Comparison of ENCODE assay signal across 13 cellular contexts in genomic region chr5:150492621-150493020, GRCh38. TPM values are rescaled to one million over a fixed set of nuclear protein-coding genes. Genes with fewer than 3 reads are reported as not detected.
DNase-seq lines count a peak whose midpoint lies in the region; ATAC-seq and TF ChIP-seq lines count a peak whose summit lies in the region.
"Had no signal": no experiment of that assay in that cellular context is flagged by ENCODE, and none has a peak within 500 bp of the region (broad histone marks: within the 10 kb centered on the region; RNA-seq: fewer than 3 reads in every experiment).

No MANE protein-coding gene starts in this region.

- H3K27ac ChIP-seq in SJSA1 = no peak overlapping the region
- peak overlapping the region; percentile 53 for H3K27ac ChIP-seq in psoas muscle

- peak; percentile 81 for DNase-seq in Caki2 (ENCODE audit: low read depth)
- DNase-seq in SJSA1 (ENCODE audit: low read depth in 1 of 2, low spot score in 2 of 2) = peak; percentile 47 to 71
- DNase-seq in fibroblast of gingiva (ENCODE audit: low read depth) = peak; percentile 60
- DNase-seq in psoas muscle = peak in 1 of 2 donors; percentile 46
- DNase-seq in DMS53 treated with DMSO at 0.1 percent for 48 hours (lab: John Stamatoyannopoulos, UW; ENCODE audit: unreplicated experiment) = no peak
- DNase-seq in NK-92 (lab: John Stamatoyannopoulos, UW; ENCODE audit: unreplicated experiment) = no peak
- DNase-seq: activated B cell treated with CpG ODN at 0.5 μM for 24 hours; activated naive CD4-positive, alpha-beta T cell treated with anti-CD3 and anti-CD28 coated beads, Interleukin-2, amount 50 U/mL, for 16 hours; naive thymus-derived CD4-positive, alpha-beta T cell; NCI-H2227 treated with DMSO at 0.1 percent for 48 hours had no signal

- H3K27me3 ChIP-seq in SJSA1 (replicated peaks) = no peaks in the 10 kb centered on the region
- H3K27me3 ChIP-seq in psoas muscle (ENCODE audit: insufficient read depth in 3 of 3, low read length in 2 of 3) = no peaks in the 10 kb centered on the region

- in situ Hi-C loops in Caki2 (cut with HindIII; ENCODE audit: low pct_unique_long_range_greater_than_20kb, low sequenced_read_pairs) = no loop called here

- ATAC-seq in psoas muscle (peak; percentile 21 to 53 (median 30)), HG03378 (IDR thresholded peaks at IDR 0.05; ENCODE audit: unreplicated experiment) (no peak), GM18517 (IDR thresholded peaks at IDR 0.05; ENCODE audit: unreplicated experiment) (no peak)
- ATAC-seq: naive thymus-derived CD4-positive, alpha-beta T cell had no signal

- TF ChIP-seq CTCF in psoas muscle (IDR thresholded peaks at IDR 0.05) = no peak

- H3K4me3 ChIP-seq in SJSA1 (no peak overlapping the region), psoas muscle (no peak overlapping the region)
- H3K4me3 ChIP-seq: HAP-1 had no signal

- peaks cover 67% of the 10 kb centered on the region for H3K4me1 ChIP-seq in SJSA1 (replicated peaks)
- peaks cover 67% of the 10 kb centered on the region for H3K4me1 ChIP-seq in psoas muscle

- no peaks in the 10 kb centered on the region for H3K9me3 ChIP-seq in SJSA1 (replicated peaks)
- H3K9me3 ChIP-seq in psoas muscle = no peaks in the 10 kb centered on the region
- H3K9me3 ChIP-seq: HAP-1 had no signal

- WGBS in psoas muscle, 3 donors = 62 to 78% (median 68%) methylated on average over 6 of the region's 6 CpGs

- H3K36me3 ChIP-seq in SJSA1 (peaks cover 39% of the 10 kb centered on the region), psoas muscle (ENCODE audit: insufficient read depth in 1 of 2, low read depth in 1 of 2) (peaks cover 0 to 13% of the 10 kb centered on the region in 2 donors)

- intact Hi-C loops in psoas muscle (cut with DNase I) = loop anchor here in 1 of 2 donors (5.0 kb wide), 1 partner anchor 45 kb away; no protein-coding TSS in a partner anchor

RNA-seq across cellular contexts. Expression of gene NDST1, which starts 15.3 kb away (rescaled TPM):
- total RNA-seq in Caki2 (2014; rRNA removed; shearing (Covaris generic); ENCODE audit: low replicate concordance) = 42.3 and 58.2 TPM in 2 replicates
- 65.0 and 87.8 TPM in 2 replicates for total RNA-seq in SJSA1 (2014; rRNA removed; shearing (Covaris generic))
- total RNA-seq in psoas muscle = 10 to 100 TPM; 30.1 to 40.2 (median 36.6) TPM
- polyA plus RNA-seq in psoas muscle = 10 to 100 TPM; 11.0 to 22.5 (median 13.2) TPM

RNA-seq across cellular contexts. Expression of gene RPS14, which starts 43.1 kb away (rescaled TPM):
- total RNA-seq in Caki2 (2014; rRNA removed; shearing (Covaris generic); ENCODE audit: low replicate concordance) = 3,085 and 3,454 TPM in 2 replicates
- 2,445 and 3,427 TPM in 2 replicates for total RNA-seq in SJSA1 (2014; rRNA removed; shearing (Covaris generic))
- total RNA-seq in psoas muscle = 1,000 to 10,000 TPM in 3 of 4 donors, 100 to 1,000 TPM in 1; 977 to 1,443 (median 1,285) TPM
- 1,000 to 10,000 TPM; 1,999 to 3,049 (median 2,406) TPM for polyA plus RNA-seq in psoas muscle

Comparison
In these comparisons a context has a peak if more than half of its experiments do, and no peak if none do; other contexts are left out.
1. DNase-seq: peak in Caki2 (single experiment), SJSA1 (2 of 2) and fibroblast of gingiva (single experiment); none in DMS53 treated with DMSO at 0.1 percent for 48 hours (single experiment) and NK-92 (single experiment).
2. ATAC-seq: peak in psoas muscle (4 of 4); none in HG03378 (single experiment) and GM18517 (single experiment).